In the genomic region with DNA sequence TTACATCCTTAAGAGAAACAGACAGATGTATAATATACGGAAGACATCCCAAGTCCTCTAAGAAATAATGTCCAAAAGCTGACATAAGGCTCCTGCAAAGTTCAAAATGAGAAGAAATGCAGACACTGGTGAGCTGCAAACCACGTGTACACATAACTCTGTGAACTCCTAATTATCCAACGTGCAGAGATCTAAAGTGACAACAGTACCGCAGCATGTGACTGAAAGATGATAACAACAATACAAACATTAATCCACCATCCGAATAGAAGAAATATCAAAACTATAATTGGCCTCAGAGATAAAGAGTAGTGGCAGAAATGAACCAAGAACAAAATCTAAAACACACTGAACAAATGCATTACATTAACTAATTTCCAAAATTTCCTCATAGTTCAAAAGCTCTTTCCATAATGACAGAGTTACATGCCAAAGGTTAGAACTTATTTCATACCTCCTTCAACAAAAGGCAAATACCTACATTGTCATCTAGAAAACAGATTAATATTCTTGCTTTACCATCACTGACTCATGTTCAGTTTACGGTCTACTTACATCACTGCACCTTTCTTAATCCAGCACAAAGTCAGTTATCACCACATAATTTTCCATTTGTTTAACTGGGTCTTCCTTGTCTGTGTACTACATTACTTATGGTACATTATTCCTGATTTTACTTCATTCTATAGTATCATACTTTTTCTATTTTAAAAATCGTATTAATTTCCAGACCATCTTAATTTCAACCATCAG, we compare ENCODE assay signal across 13 cellular contexts. TPM values are rescaled to one million over a fixed set of nuclear protein-coding genes. Genes with fewer than 3 reads are reported as not detected.
DNase-seq lines count a peak whose midpoint lies in the region; ATAC-seq, FAIRE-seq and TF ChIP-seq lines count a peak whose summit lies in the region.
"Had no signal": no experiment of that assay in that cellular context is flagged by ENCODE, and none has a peak within 500 bp of the region (broad histone marks: within the 10 kb centered on the region; RNA-seq: fewer than 3 reads in every experiment).

No MANE protein-coding gene starts in this region.

- no peak overlapping the region for H3K4me3 Mint-ChIP-seq in activated T-cell treated with anti-CD3 and anti-CD28 coated beads, Interleukin-2, amount 50 U/mL, for 24 hours
- no peak overlapping the region for H3K4me3 Mint-ChIP-seq in activated T-cell treated with anti-CD3 and anti-CD28 coated beads, Interleukin-2, amount 50 U/mL, for 4 hours
- peak overlapping the region in 3 of 4 donors; percentile 20 to 76 (median 60) for H3K4me3 Mint-ChIP-seq in IgD-negative memory B cell
- peak overlapping the region; percentile 43 for H3K4me3 Mint-ChIP-seq in neural crest cell
- H3K4me3 Mint-ChIP-seq: activated T-helper 17 cell treated with anti-CD3 and anti-CD28 coated beads, Interleukin-2, amount 50 U/mL, for 72 hours had no signal

- peaks cover 58% of the 10 kb centered on the region for H3K4me1 Mint-ChIP-seq in activated T-cell treated with anti-CD3 and anti-CD28 coated beads, Interleukin-2, amount 50 U/mL, for 24 hours (ENCODE audit: low read depth)
- peaks cover 22% of the 10 kb centered on the region for H3K4me1 Mint-ChIP-seq in activated T-cell treated with anti-CD3 and anti-CD28 coated beads, Interleukin-2, amount 50 U/mL, for 4 hours (ENCODE audit: low read depth)
- H3K4me1 Mint-ChIP-seq in IgD-negative memory B cell (peaks cover 28 to 45% (median 38%) of the 10 kb centered on the region in 3 donors), neural crest cell (peaks cover 13% of the 10 kb centered on the region)

- peaks cover 20% of the 10 kb centered on the region for H3K36me3 Mint-ChIP-seq in activated T-cell treated with anti-CD3 and anti-CD28 coated beads, Interleukin-2, amount 50 U/mL, for 24 hours (ENCODE audit: low read depth)
- peaks cover 2% of the 10 kb centered on the region for H3K36me3 Mint-ChIP-seq in activated T-cell treated with anti-CD3 and anti-CD28 coated beads, Interleukin-2, amount 50 U/mL, for 4 hours (ENCODE audit: insufficient read depth)
- peaks cover 5% of the 10 kb centered on the region for H3K36me3 Mint-ChIP-seq in IgD-negative memory B cell
- no peaks in the 10 kb centered on the region for H3K36me3 Mint-ChIP-seq in neural crest cell (ENCODE audit: low read depth)
- H3K36me3 Mint-ChIP-seq: WTC11 had no signal

- no peaks in the 10 kb centered on the region for H3K27me3 Mint-ChIP-seq in activated T-cell treated with anti-CD3 and anti-CD28 coated beads, Interleukin-2, amount 50 U/mL, for 24 hours
- no peaks in the 10 kb centered on the region for H3K27me3 Mint-ChIP-seq in activated T-cell treated with anti-CD3 and anti-CD28 coated beads, Interleukin-2, amount 50 U/mL, for 4 hours (ENCODE audit: low read depth)
- H3K27me3 Mint-ChIP-seq in IgD-negative memory B cell (no peaks in the 10 kb centered on the region), neural crest cell (ENCODE audit: low read depth) (no peaks in the 10 kb centered on the region)
- H3K27me3 Mint-ChIP-seq: activated T-helper 17 cell treated with anti-CD3 and anti-CD28 coated beads, Interleukin-2, amount 50 U/mL, for 72 hours had no signal

- TF ChIP-seq CTCF in bronchial epithelial cell (IDR thresholded peaks at IDR 0.05; ENCODE audit: insufficient read depth, low read length, severe bottlenecking), result no peak
- TF ChIP-seq CTCF in neural crest cell (conservative IDR thresholded peaks at IDR 0.05), result no peak

- H3K27ac Mint-ChIP-seq in activated T-cell treated with anti-CD3 and anti-CD28 coated beads, Interleukin-2, amount 50 U/mL, for 24 hours, result peak overlapping the region; percentile 16
- H3K27ac Mint-ChIP-seq in IgD-negative memory B cell (peak overlapping the region in 1 of 3 donors; percentile 26), neural crest cell (ENCODE audit: unreplicated experiment) (no peak overlapping the region)
- H3K27ac Mint-ChIP-seq: activated T-helper 17 cell treated with anti-CD3 and anti-CD28 coated beads, Interleukin-2, amount 50 U/mL, for 72 hours had no signal

- intact Hi-C loops in posterior vena cava (cut with DNase I), result no loop called here

- no peak for ATAC-seq in activated T-cell treated with anti-CD3 and anti-CD28 coated beads, Interleukin-2, amount 50 U/mL, for 4 hours
- no peak for ATAC-seq in GM18517 (IDR thresholded peaks at IDR 0.05; ENCODE audit: unreplicated experiment)
- ATAC-seq: activated T-helper 17 cell treated with anti-CD3 and anti-CD28 coated beads, Interleukin-2, amount 50 U/mL, for 72 hours; WTC11 had no signal

- no peak for FAIRE-seq in bronchial epithelial cell (lab: Jason Lieb, UNC)
- FAIRE-seq: frontal cortex had no signal

- no peaks in the 10 kb centered on the region for H3K27me3 ChIP-seq in bronchial epithelial cell (ENCODE audit: control insufficient read depth, insufficient read depth, low read length)

- no peaks in the 10 kb centered on the region for H3K9me3 Mint-ChIP-seq in activated T-cell treated with anti-CD3 and anti-CD28 coated beads, Interleukin-2, amount 50 U/mL, for 24 hours
- H3K9me3 Mint-ChIP-seq in activated T-cell treated with anti-CD3 and anti-CD28 coated beads, Interleukin-2, amount 50 U/mL, for 4 hours, result no peaks in the 10 kb centered on the region
- H3K9me3 Mint-ChIP-seq in IgD-negative memory B cell (no peaks in the 10 kb centered on the region), neural crest cell (no peaks in the 10 kb centered on the region)
- H3K9me3 Mint-ChIP-seq: activated T-helper 17 cell treated with anti-CD3 and anti-CD28 coated beads, Interleukin-2, amount 50 U/mL, for 72 hours; WTC11 had no signal

- no peaks in the 10 kb centered on the region for H3K36me3 ChIP-seq in bronchial epithelial cell (ENCODE audit: control insufficient read depth, insufficient read depth, low read length)

- DNase-seq in activated T-cell treated with anti-CD3 and anti-CD28 coated beads, Interleukin-2, amount 50 U/mL, for 24 hours, result no peak
- DNase-seq in activated T-cell treated with anti-CD3 and anti-CD28 coated beads, Interleukin-2, amount 50 U/mL, for 4 hours, result no peak
- DNase-seq in bronchial epithelial cell (ENCODE audit: low read depth) (peak; percentile 21), neural crest cell (ENCODE audit: low read depth, low spot score) (no peak), posterior vena cava (ENCODE audit: low spot score) (no peak), NCI-H446 treated with DMSO at 0.1 percent for 48 hours (lab: John Stamatoyannopoulos, UW) (no peak)
- DNase-seq: NCI-H446, SIG-M5 had no signal

- peak overlapping the region; percentile 2 for H3K4me3 ChIP-seq in bronchial epithelial cell (ENCODE audit: low read depth, low read length)

RNA-seq across cellular contexts. Expression of gene PDCD10, which starts 2.2 kb away (rescaled TPM):
- total RNA-seq in activated T-cell treated with anti-CD3 and anti-CD28 coated beads, Interleukin-2, amount 50 U/mL, for 4 hours, result 10 to 100 TPM; 68.2 to 69.5 (median 68.4) TPM
- 89.0 TPM for polyA plus RNA-seq in IgD-negative memory B cell
- total RNA-seq in bronchial epithelial cell (83.2 and 131 TPM in 2 replicates), neural crest cell (34.6 and 35.5 TPM in 2 replicates), posterior vena cava (10 to 100 TPM; 48.5 to 62.0 TPM)

RNA-seq across cellular contexts. Expression of gene SERPINI1, which starts 3.0 kb away (rescaled TPM):
- 1 to 10 TPM in 1 of 3 donors, under 1 TPM in 2; 0.63 to 1.4 (median 0.94) TPM for total RNA-seq in activated T-cell treated with anti-CD3 and anti-CD28 coated beads, Interleukin-2, amount 50 U/mL, for 4 hours
- 19.1 TPM for polyA plus RNA-seq in IgD-negative memory B cell
- total RNA-seq in bronchial epithelial cell, result 1.8 and 3.3 TPM in 2 replicates
- total RNA-seq in neural crest cell, result 1.0 TPM in 2 replicates
- 1 to 10 TPM; 8.6 to 9.4 TPM for total RNA-seq in posterior vena cava

Comparison
In these comparisons a context has a peak if more than half of its experiments do, and no peak if none do; other contexts are left out.
1. H3K4me3 Mint-ChIP-seq: peak in IgD-negative memory B cell (3 of 4) and neural crest cell (single experiment); none in activated T-cell treated with anti-CD3 and anti-CD28 coated beads, Interleukin-2, amount 50 U/mL, for 24 hours (single experiment) and activated T-cell treated with anti-CD3 and anti-CD28 coated beads, Interleukin-2, amount 50 U/mL, for 4 hours (single experiment).